ENCODE assay signal across 8 cellular contexts in the genomic region with DNA sequence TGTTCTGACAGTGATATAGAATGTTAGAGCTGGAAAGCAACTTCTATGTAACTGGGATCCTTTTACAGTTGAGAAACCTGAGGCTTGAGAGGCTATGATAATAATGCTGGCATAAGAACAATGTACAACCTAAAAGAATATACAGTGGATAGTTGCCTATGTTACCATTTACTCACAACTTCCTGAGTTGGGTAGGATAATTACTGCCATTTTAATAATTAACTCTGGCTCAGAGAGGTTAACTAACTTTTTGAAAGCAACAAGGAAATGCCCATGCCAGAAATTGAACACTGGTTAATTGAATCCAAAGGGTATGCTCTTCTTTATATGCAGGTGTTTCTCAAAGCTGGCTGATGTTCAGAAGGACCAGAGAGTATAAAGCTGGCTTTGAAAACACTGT.
"Had no signal": no experiment of that assay in that cellular context is flagged by ENCODE, and none has a peak within 500 bp of the region (broad histone marks: within the 10 kb centered on the region; RNA-seq: fewer than 3 reads in every experiment).

No MANE protein-coding gene starts in this region.

- H3K4me3 ChIP-seq: GM23248, HAP-1 had no signal

- H3K36me3 ChIP-seq: HAP-1 had no signal

- H3K9me3 ChIP-seq: HAP-1 had no signal

- FAIRE-seq: HepG2 had no signal

- DNase-seq: GM23248, GOT3, H7, HFFc6 had no signal

- H3K4me1 ChIP-seq: HAP-1 had no signal

- H3K27ac ChIP-seq: GM23248, HL-60 had no signal

- ATAC-seq: HCT116, HepG2 had no signal
